In the genomic region with DNA sequence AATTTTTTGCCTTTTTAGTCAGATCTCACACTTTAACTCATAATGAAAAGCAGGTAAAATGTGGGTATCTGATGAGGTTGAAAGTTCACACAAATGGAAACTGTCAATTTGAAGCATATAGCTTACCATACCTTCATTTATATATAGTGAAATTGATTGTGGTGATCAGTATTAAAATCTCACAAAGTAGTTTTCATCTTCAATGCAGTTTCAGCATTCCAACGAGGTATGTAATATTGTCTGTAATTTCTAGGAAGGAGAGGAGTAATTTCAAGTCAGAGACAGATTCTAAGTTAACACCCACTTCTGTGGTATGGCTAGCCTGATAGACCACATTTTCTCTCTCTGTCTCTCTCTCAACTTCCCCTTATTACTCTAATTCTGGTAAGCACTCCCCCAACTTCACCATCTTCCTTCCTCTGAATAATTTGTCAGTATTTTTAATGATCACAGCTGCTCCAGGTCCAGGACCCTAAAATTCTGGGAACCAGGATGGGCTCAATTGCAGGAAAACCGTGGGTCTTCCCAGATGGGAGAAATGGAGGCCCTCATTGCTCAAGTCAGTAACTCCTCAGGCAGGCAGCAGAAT, we compare ENCODE assay signal across 10 cellular contexts.
DNase-seq lines count a peak whose midpoint lies in the region; ATAC-seq and TF ChIP-seq lines count a peak whose summit lies in the region.
"Had no signal": no experiment of that assay in that cellular context is flagged by ENCODE, and none has a peak within 500 bp of the region (broad histone marks: within the 10 kb centered on the region; RNA-seq: fewer than 3 reads in every experiment).

No MANE protein-coding gene starts in this region.

- no peak overlapping the region for H2AFZ ChIP-seq in neuronal stem cell (ENCODE audit: low read length)

- H3K9me3 Mint-ChIP-seq in activated T-helper 1 cell treated with anti-CD3 and anti-CD28 coated beads, Interleukin-12 subunit alpha, Interleukin-12 subunit beta, Interleukin-2, Interleukin-4 antibody, amounts not matched to agents 30 ng/mL and 10 ng/mL and 1 ng/mL, durations not matched to agents 14 hours and 24 hours and 36 hours: peaks cover 15% of the 10 kb centered on the region
- peaks cover 8% of the 10 kb centered on the region for H3K9me3 Mint-ChIP-seq in Caco-2 (ENCODE audit: unreplicated experiment)
- H3K9me3 Mint-ChIP-seq in endothelial cell (ENCODE audit: unreplicated experiment): no peaks in the 10 kb centered on the region

- no peaks in the 10 kb centered on the region for H3K9me3 ChIP-seq in Caco-2
- H3K9me3 ChIP-seq in left ventricle myocardium inferior (replicated peaks): no peaks in the 10 kb centered on the region
- H3K9me3 ChIP-seq in neuronal stem cell (replicated peaks in 1 of 2; ENCODE audit: control insufficient read depth in 2 of 2, insufficient read depth in 1 of 2, low read depth in 1 of 2, low read length in 2 of 2): peaks cover 0 to 4% of the 10 kb centered on the region in 2 donors

- no peaks in the 10 kb centered on the region; the same call in 1 of the 2 replicates for H3K4me1 ChIP-seq in Caco-2
- no peaks in the 10 kb centered on the region for H3K4me1 ChIP-seq in left ventricle myocardium inferior
- H3K4me1 ChIP-seq in neuronal stem cell (ENCODE audit: control insufficient read depth in 2 of 2, insufficient read depth in 1 of 2, low read depth in 1 of 2, low read length in 2 of 2): no peaks in the 10 kb centered on the region

- no peak overlapping the region for H3K23ac ChIP-seq in neuronal stem cell (ENCODE audit: low read depth, low read length, poor library complexity)

- no peak overlapping the region for H3K18ac ChIP-seq in neuronal stem cell (ENCODE audit: low read length)

- H3K4me3 Mint-ChIP-seq in activated T-helper 1 cell treated with anti-CD3 and anti-CD28 coated beads, Interleukin-12 subunit alpha, Interleukin-12 subunit beta, Interleukin-2, Interleukin-4 antibody, amounts not matched to agents 30 ng/mL and 10 ng/mL and 1 ng/mL, durations not matched to agents 14 hours and 24 hours and 36 hours: peak overlapping the region; percentile 26
- no peak overlapping the region for H3K4me3 Mint-ChIP-seq in Caco-2 (ENCODE audit: unreplicated experiment)
- H3K4me3 Mint-ChIP-seq in endothelial cell (ENCODE audit: unreplicated experiment): no peak overlapping the region

- peaks cover 36% of the 10 kb centered on the region for H3K4me1 Mint-ChIP-seq in activated T-helper 1 cell treated with anti-CD3 and anti-CD28 coated beads, Interleukin-12 subunit alpha, Interleukin-12 subunit beta, Interleukin-2, Interleukin-4 antibody, amounts not matched to agents 30 ng/mL and 10 ng/mL and 1 ng/mL, durations not matched to agents 14 hours and 24 hours and 36 hours (ENCODE audit: low read depth)
- H3K4me1 Mint-ChIP-seq in Caco-2 (ENCODE audit: low read depth, unreplicated experiment) (peaks cover 6% of the 10 kb centered on the region), endothelial cell (ENCODE audit: unreplicated experiment) (no peaks in the 10 kb centered on the region)

- H2BK5ac ChIP-seq in neuronal stem cell (ENCODE audit: low read length): no peak overlapping the region

- CTCF ChIA-PET in Caco-2 (lab: Charles Lee): no interaction called here

- H3K9ac ChIP-seq in neuronal stem cell (ENCODE audit: low read depth, low read length, poor library complexity): no peak overlapping the region

- H3K27ac ChIP-seq in left ventricle myocardium inferior (replicated peaks) (no peak overlapping the region), neuronal stem cell (replicated peaks; ENCODE audit: low read length) (no peak overlapping the region)

- POLR2A ChIA-PET in Caco-2 (lab: Charles Lee): no interaction called here

- no CpG with 5 or more reads among the region's 2 CpGs for WGBS in neuronal stem cell (ENCODE audit: extremely low coverage in 2 of 2, insufficient read length in 2 of 2, insufficient replicate concordance in 1 of 2), 2 donors

- H3K4ac ChIP-seq in neuronal stem cell (ENCODE audit: low read length): no peak overlapping the region

- H2BK120ac ChIP-seq in neuronal stem cell (ENCODE audit: low read depth, low read length): no peak overlapping the region

- no peak overlapping the region for H3K4me2 ChIP-seq in neuronal stem cell (ENCODE audit: insufficient read depth, low read length, poor library complexity, severe bottlenecking)

- H3K27me3 ChIP-seq in Caco-2 (replicated peaks; ENCODE audit: control insufficient read depth, insufficient read depth, low read length): no peaks in the 10 kb centered on the region
- H3K27me3 ChIP-seq in left ventricle myocardium inferior (ENCODE audit: low read depth): no peaks in the 10 kb centered on the region
- peaks cover 0 to 2% (median 0%) of the 10 kb centered on the region in 3 experiments for H3K27me3 ChIP-seq in neuronal stem cell (ENCODE audit: control insufficient read depth in 3 of 3, insufficient read depth in 3 of 3, low read depth in 1 of 3, low read length in 3 of 3)

- no peaks in the 10 kb centered on the region for H3K79me1 ChIP-seq in neuronal stem cell (ENCODE audit: low read depth, low read length)

- TF ChIP-seq CTCF in Caco-2 (IDR thresholded peaks at IDR 0.05; ENCODE audit: insufficient read depth in 1 of 2, low read depth in 1 of 2, low read length in 1 of 2, severe bottlenecking in 1 of 2, unreplicated experiment in 1 of 2) (no peak), endothelial cell (IDR thresholded peaks at IDR 0.05; ENCODE audit: unreplicated experiment) (no peak), left ventricle myocardium inferior (IDR thresholded peaks at IDR 0.05; ENCODE audit: borderline replicate concordance) (no peak)

- H3K36me3 Mint-ChIP-seq in activated T-helper 1 cell treated with anti-CD3 and anti-CD28 coated beads, Interleukin-12 subunit alpha, Interleukin-12 subunit beta, Interleukin-2, Interleukin-4 antibody, amounts not matched to agents 30 ng/mL and 10 ng/mL and 1 ng/mL, durations not matched to agents 14 hours and 24 hours and 36 hours (ENCODE audit: low read depth): peaks cover 3% of the 10 kb centered on the region
- H3K36me3 Mint-ChIP-seq in Caco-2 (ENCODE audit: insufficient read depth, unreplicated experiment) (no peaks in the 10 kb centered on the region), endothelial cell (ENCODE audit: low read depth, unreplicated experiment) (peaks cover 3% of the 10 kb centered on the region)

- no peak overlapping the region for H2BK15ac ChIP-seq in neuronal stem cell (ENCODE audit: low read length)

- H3K36me3 ChIP-seq in Caco-2 (ENCODE audit: control insufficient read depth, insufficient read depth, low read length): no peaks in the 10 kb centered on the region
- H3K36me3 ChIP-seq in left ventricle myocardium inferior: no peaks in the 10 kb centered on the region
- no peaks in the 10 kb centered on the region for H3K36me3 ChIP-seq in neuronal stem cell (replicated peaks in 1 of 2; ENCODE audit: control insufficient read depth in 2 of 2, insufficient read depth in 2 of 2, low read length in 2 of 2)

- intact Hi-C loops in activated T-helper 1 cell treated with anti-CD3 and anti-CD28 coated beads, Interleukin-12 subunit alpha, Interleukin-12 subunit beta, Interleukin-2, Interleukin-4 antibody, amounts not matched to agents 30 ng/mL and 10 ng/mL and 1 ng/mL, durations not matched to agents 14 hours and 24 hours and 36 hours (cut with micrococcal nuclease): loop anchor here (1.0 to 5.0 kb wide), 4 partner anchors 12 to 109 kb away; no protein-coding TSS in a partner anchor
- intact Hi-C loops in Caco-2 (cut with micrococcal nuclease; ENCODE audit: unreplicated experiment): no loop called here
- intact Hi-C loops in left ventricle myocardium inferior (cut with micrococcal nuclease): no loop called here

- H3K27ac Mint-ChIP-seq in activated T-helper 1 cell treated with anti-CD3 and anti-CD28 coated beads, Interleukin-12 subunit alpha, Interleukin-12 subunit beta, Interleukin-2, Interleukin-4 antibody, amounts not matched to agents 30 ng/mL and 10 ng/mL and 1 ng/mL, durations not matched to agents 14 hours and 24 hours and 36 hours: peak overlapping the region; percentile 60
- H3K27ac Mint-ChIP-seq in Caco-2 (ENCODE audit: unreplicated experiment) (no peak overlapping the region), endothelial cell (ENCODE audit: unreplicated experiment) (no peak overlapping the region)

- no TSS peak for BruUV-seq in Caco-2 (replicated peaks; lab: Mats Ljungman, UMichigan)

- no peak overlapping the region for H2BK12ac ChIP-seq in neuronal stem cell (ENCODE audit: low read length)

- ATAC-seq in GM18502 (IDR thresholded peaks at IDR 0.05; ENCODE audit: poor library complexity, unreplicated experiment): peak; percentile 99
- ATAC-seq in GM21360 (IDR thresholded peaks at IDR 0.05; ENCODE audit: unreplicated experiment): peak; percentile 94
- ATAC-seq in HG03159 (IDR thresholded peaks at IDR 0.05; ENCODE audit: unreplicated experiment): peak; percentile 97

- no peak overlapping the region for H4K8ac ChIP-seq in neuronal stem cell (ENCODE audit: low read depth, low read length)

- H3K4me3 ChIP-seq in Caco-2 (ENCODE audit: low read depth, low read length) (no peak overlapping the region), left ventricle myocardium inferior (no peak overlapping the region), neuronal stem cell (ENCODE audit: low read length in 2 of 2) (no peak overlapping the region)

- H3K27me3 Mint-ChIP-seq in activated T-helper 1 cell treated with anti-CD3 and anti-CD28 coated beads, Interleukin-12 subunit alpha, Interleukin-12 subunit beta, Interleukin-2, Interleukin-4 antibody, amounts not matched to agents 30 ng/mL and 10 ng/mL and 1 ng/mL, durations not matched to agents 14 hours and 24 hours and 36 hours (ENCODE audit: insufficient read depth): peaks cover 2% of the 10 kb centered on the region
- no peaks in the 10 kb centered on the region for H3K27me3 Mint-ChIP-seq in Caco-2 (ENCODE audit: insufficient read depth, unreplicated experiment)
- H3K27me3 Mint-ChIP-seq in endothelial cell (ENCODE audit: unreplicated experiment): peaks cover 5% of the 10 kb centered on the region

- DNase-seq in activated T-helper 1 cell treated with anti-CD3 and anti-CD28 coated beads, Interleukin-12 subunit alpha, Interleukin-12 subunit beta, Interleukin-2, Interleukin-4 antibody, amounts not matched to agents 30 ng/mL and 10 ng/mL and 1 ng/mL, durations not matched to agents 14 hours and 24 hours and 36 hours (ENCODE audit: low spot score): no peak
- DNase-seq in Caco-2 (no peak), endothelial cell (ENCODE audit: low spot score) (no peak), left ventricle myocardium inferior (no peak), neuronal stem cell (ENCODE audit: low spot score) (no peak)
- DNase-seq: activated gamma-delta T cell; naive thymus-derived CD8-positive, alpha-beta T cell had no signal

- H2AK5ac ChIP-seq in neuronal stem cell (ENCODE audit: low read depth, low read length): no peak overlapping the region

- H4K91ac ChIP-seq in neuronal stem cell (ENCODE audit: low read depth, low read length, poor library complexity): no peak overlapping the region

- H3K14ac ChIP-seq in neuronal stem cell (ENCODE audit: low read length): no peak overlapping the region
